In the genomic region with DNA sequence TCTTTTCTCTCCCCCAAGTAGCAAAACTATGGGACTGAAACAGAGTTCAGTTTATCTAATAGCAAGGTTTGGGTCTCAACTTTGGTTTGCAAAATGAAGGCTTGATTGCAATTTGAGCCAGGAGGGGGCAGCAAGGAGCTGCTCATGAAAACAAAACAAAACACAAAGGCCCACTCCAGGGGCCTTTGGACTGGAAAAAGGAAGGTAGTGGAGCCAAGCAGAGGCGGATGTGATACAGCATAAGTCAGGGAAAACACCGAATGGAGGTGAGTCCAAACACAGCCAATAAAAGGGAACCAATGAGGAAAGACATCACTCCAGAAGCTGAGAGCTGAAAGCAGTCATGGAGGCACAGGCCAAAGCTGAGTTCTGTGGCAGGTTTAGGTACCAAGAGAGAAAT, we compare ENCODE assay signal across 8 cellular contexts.
A peak's percentile ranks its signal among the peaks of the same experiment; 100 is the strongest.
DNase-seq lines count a peak whose midpoint lies in the region; ATAC-seq and TF ChIP-seq lines count a peak whose summit lies in the region.

No MANE protein-coding gene starts in this region.

- peak; percentile 70 for DNase-seq in DMS 273 (lab: John Stamatoyannopoulos, UW; ENCODE audit: unreplicated experiment)
- no peak for DNase-seq in DMS 273 treated with DMSO at 0.1 percent for 48 hours (lab: John Stamatoyannopoulos, UW)
- DNase-seq in NCI-H2227 (lab: John Stamatoyannopoulos, UW; ENCODE audit: unreplicated experiment): peak; percentile 67
- DNase-seq in activated T-cell treated with anti-CD3 and anti-CD28 coated beads for 24 hours (ENCODE audit: low read depth): peak; percentile 32
- peak; percentile 26 for DNase-seq in foreskin melanocyte
- no peak for DNase-seq in retinal pigment epithelial cell (ENCODE audit: low read depth)

- ATAC-seq in GM21825 (IDR thresholded peaks at IDR 0.05; ENCODE audit: unreplicated experiment) (peak; percentile 61), HG03108 (IDR thresholded peaks at IDR 0.05; ENCODE audit: unreplicated experiment) (no peak)

- peak; percentile 77 for TF ChIP-seq CTCF in retinal pigment epithelial cell (conservative IDR thresholded peaks at IDR 0.05; ENCODE audit: low read depth, low read length)

- no peak overlapping the region for H3K4me3 ChIP-seq in retinal pigment epithelial cell (ENCODE audit: low read length)

Comparison
In these comparisons a context has a peak if more than half of its experiments do, and no peak if none do; other contexts are left out.
1. DNase-seq: peak in DMS 273 (single experiment), NCI-H2227 (single experiment), activated T-cell treated with anti-CD3 and anti-CD28 coated beads for 24 hours (single experiment) and foreskin melanocyte (single experiment); none in DMS 273 treated with DMSO at 0.1 percent for 48 hours (single experiment) and retinal pigment epithelial cell (single experiment).